Comparison of ENCODE assay signal across 10 cellular contexts in the genomic region with DNA sequence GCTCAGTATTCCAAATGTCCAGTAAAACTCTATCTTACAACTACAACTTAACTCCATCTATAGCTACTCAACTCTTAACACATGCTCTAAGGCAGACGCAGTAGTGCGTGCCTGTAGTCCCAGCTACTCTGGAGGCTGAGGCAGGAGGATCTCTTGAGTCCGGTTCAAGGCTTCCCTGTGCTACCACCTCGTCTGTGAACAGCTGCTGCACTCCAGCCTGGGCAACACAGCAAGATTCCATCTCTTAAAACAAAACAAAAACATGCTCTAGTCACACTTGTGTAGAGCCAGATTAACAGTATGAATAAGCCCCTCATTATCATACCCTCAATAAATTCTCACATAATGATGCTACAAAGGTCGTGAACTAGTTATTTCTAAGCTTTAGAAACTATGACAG. TPM values are rescaled to one million over a fixed set of nuclear protein-coding genes. Genes with fewer than 3 reads are reported as not detected.
DNase-seq lines count a peak whose midpoint lies in the region; ATAC-seq, FAIRE-seq and TF ChIP-seq lines count a peak whose summit lies in the region.
"Had no signal": no experiment of that assay in that cellular context is flagged by ENCODE, and none has a peak within 500 bp of the region (broad histone marks: within the 10 kb centered on the region; RNA-seq: fewer than 3 reads in every experiment).

No MANE protein-coding gene starts in this region.

- no peak for TF ChIP-seq POLR2A in endothelial cell of umbilical vein (IDR thresholded peaks at IDR 0.05; ENCODE audit: low read depth, low read length)

- no peak for TF ChIP-seq EP300 in SK-N-SH (IDR thresholded peaks at IDR 0.05; ENCODE audit: borderline replicate concordance in 1 of 2, low read depth in 1 of 2, low read length in 1 of 2)

- H3K27ac ChIP-seq in SK-N-SH (ENCODE audit: low read depth in 2 of 2, low read length in 1 of 2): no peak overlapping the region; a peak in 1 of 4 replicates
- H3K27ac ChIP-seq in OCI-LY7 (ENCODE audit: low read depth, low read length, poor library complexity, severe bottlenecking): no peak overlapping the region
- H3K27ac ChIP-seq in endothelial cell of umbilical vein (ENCODE audit: insufficient read depth, low read depth, low read length): no peak overlapping the region
- H3K27ac ChIP-seq: 22Rv1 had no signal

- POLR2A ChIA-PET in SK-N-SH (lab: Yijun Ruan, JAX): interaction anchor here (1.0 kb wide), 1 partner anchor 60 kb away, joined by 4 read pairs; a partner anchor contains a TSS
- POLR2A ChIA-PET in OCI-LY7 (lab: Charles Lee): interaction anchor here (0.6 to 2.0 kb wide), 5 partner anchors 8 to 111 kb away, joined by 3 to 7 read pairs (median 3); no protein-coding TSS in a partner anchor
- POLR2A ChIA-PET in endothelial cell of umbilical vein (lab: Charles Lee): no interaction called here

- intact Hi-C loops in OCI-LY7 (cut with micrococcal nuclease; ENCODE audit: unreplicated experiment): no loop called here
- intact Hi-C loops in endothelial cell of umbilical vein (cut with micrococcal nuclease): no loop called here
- intact Hi-C loops in posterior vena cava (cut with DNase I): loop anchor here in 1 of 2 donors (10.0 kb wide), 1 partner anchor 46 kb away; no protein-coding TSS in a partner anchor

- peaks cover 14 to 23% of the 10 kb centered on the region in 2 experiments for H3K4me1 ChIP-seq in SK-N-SH (ENCODE audit: control insufficient read depth in 1 of 2, insufficient read depth in 2 of 2, low read depth in 1 of 2, low read length in 1 of 2)
- H3K4me1 ChIP-seq in OCI-LY7 (ENCODE audit: insufficient read depth, low read length, poor library complexity, severe bottlenecking): peaks cover 31% of the 10 kb centered on the region
- peaks cover 22% of the 10 kb centered on the region for H3K4me1 ChIP-seq in endothelial cell of umbilical vein (ENCODE audit: control insufficient read depth, extremely low read depth, insufficient read depth, low read length)

- no peaks in the 10 kb centered on the region for H3K9me1 ChIP-seq in endothelial cell of umbilical vein (replicated peaks; ENCODE audit: control insufficient read depth, extremely low read depth, insufficient read depth, low read length)

- H3K4me2 ChIP-seq in SK-N-SH: peak overlapping the region; percentile 94
- peak overlapping the region; percentile 95 for H3K4me2 ChIP-seq in OCI-LY7 (ENCODE audit: low read length)
- H3K4me2 ChIP-seq in endothelial cell of umbilical vein (ENCODE audit: insufficient read depth, low read length): peak overlapping the region; percentile 65

- DNase-seq in SK-N-SH: no peak
- DNase-seq in OCI-LY7 (ENCODE audit: low spot score): no peak
- DNase-seq in endothelial cell of umbilical vein (ENCODE audit: low read depth, low spot score): no peak
- peak; percentile 30 for DNase-seq in posterior vena cava (ENCODE audit: low spot score)
- DNase-seq in SKM-1 treated with dmso at 0.1 percent for 144 hours (lab: John Stamatoyannopoulos, UW; ENCODE audit: unreplicated experiment): no peak
- DNase-seq in iPS-NIHi11 (ENCODE audit: low spot score): no peak
- DNase-seq: effector CD8-positive, alpha-beta T cell had no signal

- H3K4me3 ChIP-seq in SK-N-SH (ENCODE audit: low read depth in 2 of 2, low read length in 1 of 2): peak overlapping the region in 1 of 2 experiments; percentile 83; a peak in 1 of 4 replicates
- H3K4me3 ChIP-seq in OCI-LY7 (ENCODE audit: low read depth, low read length, poor library complexity, severe bottlenecking): peak overlapping the region; percentile 87
- peak overlapping the region in 1 of 3 experiments; percentile 21 for H3K4me3 ChIP-seq in endothelial cell of umbilical vein (replicated peaks in 1 of 3; ENCODE audit: insufficient read depth in 1 of 3, low read depth in 1 of 3, low read length in 3 of 3)

- ATAC-seq in SK-N-SH treated with all-trans-retinoic acid at 6 μM for 48 hours (no peak), GM18907 (IDR thresholded peaks at IDR 0.05; ENCODE audit: unreplicated experiment) (no peak)

- H3K27me3 ChIP-seq in SK-N-SH (ENCODE audit: insufficient read depth): no peaks in the 10 kb centered on the region
- H3K27me3 ChIP-seq in endothelial cell of umbilical vein (ENCODE audit: control insufficient read depth in 2 of 2, insufficient read depth in 2 of 2, low read length in 2 of 2): no peaks in the 10 kb centered on the region

- H3K79me2 ChIP-seq in SK-N-SH (ENCODE audit: insufficient read depth) (peaks cover 88% of the 10 kb centered on the region), OCI-LY7 (ENCODE audit: insufficient read depth, low read depth, low read length) (peaks cover 90% of the 10 kb centered on the region), endothelial cell of umbilical vein (ENCODE audit: control insufficient read depth, insufficient read depth, low read length) (peaks cover 81% of the 10 kb centered on the region)

- 98% methylated on average over 5 of the region's 5 CpGs for WGBS in SK-N-SH (ENCODE audit: low lambda C conversion rate)

- peak; percentile 52 for FAIRE-seq in endothelial cell of umbilical vein (lab: Jason Lieb, UNC)

- CTCF ChIA-PET in SK-N-SH (lab: Yijun Ruan, JAX) (interaction anchor here (1.1 to 1.4 kb wide), 2 partner anchors 68 to 217 kb away, joined by 3 read pairs; no protein-coding TSS in a partner anchor), OCI-LY7 (lab: Charles Lee; ENCODE audit: unreplicated experiment) (no interaction called here), endothelial cell of umbilical vein (lab: Charles Lee) (interaction anchor here (1.2 to 1.3 kb wide), 3 partner anchors 11 to 216 kb away, joined by 3 to 5 read pairs (median 4); no protein-coding TSS in a partner anchor)

- H3K9me3 ChIP-seq in SK-N-SH (no peaks in the 10 kb centered on the region), OCI-LY7 (ENCODE audit: low read length) (no peaks in the 10 kb centered on the region), endothelial cell of umbilical vein (replicated peaks; ENCODE audit: control insufficient read depth, insufficient read depth, low read length) (no peaks in the 10 kb centered on the region)

- H3F3A ChIP-seq in SK-N-SH (replicated peaks; ENCODE audit: insufficient read depth): peaks cover 24% of the 10 kb centered on the region

- no peak for TF ChIP-seq RAD21 in SK-N-SH (IDR thresholded peaks at IDR 0.05; ENCODE audit: low read length)

- peak overlapping the region; percentile 21; the same call in 1 of the 2 replicates for H3K9ac ChIP-seq in SK-N-SH
- H3K9ac ChIP-seq in endothelial cell of umbilical vein (replicated peaks; ENCODE audit: extremely low read depth, insufficient read depth, low read length): no peak overlapping the region

- H3K36me3 ChIP-seq in SK-N-SH (replicated peaks in 1 of 2; ENCODE audit: control insufficient read depth in 1 of 2, insufficient read depth in 2 of 2, low read length in 1 of 2) (peaks cover 19 to 63% of the 10 kb centered on the region in 2 experiments), OCI-LY7 (ENCODE audit: insufficient read depth, low read length) (peaks cover 80% of the 10 kb centered on the region), endothelial cell of umbilical vein (ENCODE audit: control insufficient read depth in 2 of 2, extremely low read depth in 1 of 2, insufficient read depth in 2 of 2, low read length in 2 of 2) (peaks cover 0 to 6% of the 10 kb centered on the region in 2 experiments)

- TF ChIP-seq CTCF in SK-N-SH (IDR thresholded peaks at IDR 0.05): no peak
- TF ChIP-seq CTCF in OCI-LY7 (conservative IDR thresholded peaks at IDR 0.05; ENCODE audit: low read length): no peak
- no peak for TF ChIP-seq CTCF in endothelial cell of umbilical vein (IDR thresholded peaks at IDR 0.05; ENCODE audit: extremely low read depth in 1 of 2, insufficient read depth in 1 of 2, low read depth in 1 of 2, low read length in 2 of 2)

- peaks cover 75% of the 10 kb centered on the region for H4K20me1 ChIP-seq in SK-N-SH (ENCODE audit: insufficient read depth)
- H4K20me1 ChIP-seq in OCI-LY7 (ENCODE audit: insufficient read depth, low read length): peaks cover 40% of the 10 kb centered on the region
- H4K20me1 ChIP-seq in endothelial cell of umbilical vein (replicated peaks; ENCODE audit: control insufficient read depth, extremely low read depth, insufficient read depth, low read length): peaks cover 12% of the 10 kb centered on the region

- dilution Hi-C loops in endothelial cell of umbilical vein (cut with MboI; ENCODE audit: extremely low pct_ligation_motif_present, low sequenced_read_pairs): no loop called here

- no peaks in the 10 kb centered on the region for H3K9me2 ChIP-seq in SK-N-SH
- H3K9me2 ChIP-seq in OCI-LY7 (ENCODE audit: insufficient read depth, low read length): no peaks in the 10 kb centered on the region

- BruUV-seq in OCI-LY7 (replicated peaks; lab: Mats Ljungman, UMichigan): no TSS peak
- BruUV-seq in endothelial cell of umbilical vein (replicated peaks; lab: Mats Ljungman, UMichigan): no TSS peak

- no peak overlapping the region for H2AFZ ChIP-seq in SK-N-SH (ENCODE audit: low read depth)
- H2AFZ ChIP-seq in OCI-LY7 (ENCODE audit: low read length): no peak overlapping the region
- H2AFZ ChIP-seq in endothelial cell of umbilical vein (ENCODE audit: low read depth, low read length): no peak overlapping the region

RNA-seq across cellular contexts. Expression of a gene that starts 3.6 kb away (rescaled TPM):
- polyA plus RNA-seq in SK-N-SH (2012; rRNA removed): 19.7 and 20.9 TPM in 2 replicates
- 27.7 and 28.8 TPM in 2 replicates for polyA plus RNA-seq in SK-N-SH (2012; cell fraction: cytosol; rRNA removed)
- 22.7 and 29.4 TPM in 2 replicates for polyA plus RNA-seq in SK-N-SH (2012; cell fraction: nucleus; rRNA removed)
- 77.8 and 86.8 TPM in 2 replicates for total RNA-seq in OCI-LY7 (2014; rRNA removed; shearing (Covaris generic))
- 109 and 117 TPM in 2 replicates for total RNA-seq in OCI-LY7 (2022)
- 72.6 and 74.7 TPM in 2 replicates for total RNA-seq in endothelial cell of umbilical vein
- 12.6 and 16.2 TPM in 2 replicates for polyA plus RNA-seq in endothelial cell of umbilical vein
- polyA plus RNA-seq in endothelial cell of umbilical vein (2011; cell fraction: cytosol; rRNA removed): 22.4 and 24.9 TPM in 2 replicates
- polyA plus RNA-seq in endothelial cell of umbilical vein (2011; cell fraction: nucleus; rRNA removed): 29.4 and 35.9 TPM in 2 replicates
- 37.1 and 51.8 TPM in 2 replicates for polyA plus RNA-seq in endothelial cell of umbilical vein (2012)
- 38.5 and 39.9 TPM in 2 replicates for polyA minus RNA-seq in endothelial cell of umbilical vein
- 43.3 TPM for polyA minus RNA-seq in endothelial cell of umbilical vein (2011; cell fraction: cytosol; rRNA and poly(A)+ RNA removed)
- polyA minus RNA-seq in endothelial cell of umbilical vein (2011; cell fraction: nucleus; rRNA and poly(A)+ RNA removed): 26.7 and 33.3 TPM in 2 replicates
- total RNA-seq in posterior vena cava: 10 to 100 TPM; 43.5 to 50.6 TPM

RNA-seq across cellular contexts. Expression of a gene that starts 39.0 kb away (rescaled TPM):
- polyA plus RNA-seq in SK-N-SH (2012; rRNA removed): 107 and 114 TPM in 2 replicates
- polyA plus RNA-seq in SK-N-SH (2012; cell fraction: cytosol; rRNA removed): 89.6 and 97.3 TPM in 2 replicates
- polyA plus RNA-seq in SK-N-SH (2012; cell fraction: nucleus; rRNA removed): 64.0 and 86.4 TPM in 2 replicates
- 27.7 and 31.7 TPM in 2 replicates for total RNA-seq in OCI-LY7 (2014; rRNA removed; shearing (Covaris generic))
- 47.1 and 51.7 TPM in 2 replicates for total RNA-seq in OCI-LY7 (2022)
- total RNA-seq in endothelial cell of umbilical vein: 58.0 and 61.2 TPM in 2 replicates
- polyA plus RNA-seq in endothelial cell of umbilical vein: 68.3 and 78.1 TPM in 2 replicates
- 74.1 and 74.2 TPM in 2 replicates for polyA plus RNA-seq in endothelial cell of umbilical vein (2011; cell fraction: cytosol; rRNA removed)
- polyA plus RNA-seq in endothelial cell of umbilical vein (2011; cell fraction: nucleus; rRNA removed): 44.4 and 44.9 TPM in 2 replicates
- 31.0 and 40.3 TPM in 2 replicates for polyA plus RNA-seq in endothelial cell of umbilical vein (2012)
- 53.3 and 60.2 TPM in 2 replicates for polyA minus RNA-seq in endothelial cell of umbilical vein
- 56.4 TPM for polyA minus RNA-seq in endothelial cell of umbilical vein (2011; cell fraction: cytosol; rRNA and poly(A)+ RNA removed)
- polyA minus RNA-seq in endothelial cell of umbilical vein (2011; cell fraction: nucleus; rRNA and poly(A)+ RNA removed): 31.8 and 33.1 TPM in 2 replicates
- 10 to 100 TPM; 59.0 to 79.2 TPM for total RNA-seq in posterior vena cava

RNA-seq across cellular contexts. Expression of a gene that starts 59.9 kb away (rescaled TPM):
- polyA plus RNA-seq in SK-N-SH (2012; rRNA removed) (45.5 and 63.6 TPM in 2 replicates), endothelial cell of umbilical vein (48.4 and 49.6 TPM in 2 replicates)
- polyA plus RNA-seq in SK-N-SH (2012; cell fraction: cytosol; rRNA removed): 21.7 and 40.1 TPM in 2 replicates
- polyA plus RNA-seq in SK-N-SH (2012; cell fraction: nucleus; rRNA removed): 59.0 and 76.7 TPM in 2 replicates
- total RNA-seq in OCI-LY7 (2014; rRNA removed; shearing (Covaris generic)): 36.9 and 39.8 TPM in 2 replicates
- total RNA-seq in OCI-LY7 (2022) (42.8 and 47.9 TPM in 2 replicates), endothelial cell of umbilical vein (34.8 and 38.6 TPM in 2 replicates), posterior vena cava (10 to 100 TPM; 21.7 to 24.4 TPM)
- polyA plus RNA-seq in endothelial cell of umbilical vein (2011; cell fraction: cytosol; rRNA removed): 32.4 and 34.6 TPM in 2 replicates
- polyA plus RNA-seq in endothelial cell of umbilical vein (2011; cell fraction: nucleus; rRNA removed): 34.4 and 35.1 TPM in 2 replicates
- polyA plus RNA-seq in endothelial cell of umbilical vein (2012): 23.8 TPM in 2 replicates
- polyA minus RNA-seq in endothelial cell of umbilical vein: 71.8 and 113 TPM in 2 replicates
- 37.9 TPM for polyA minus RNA-seq in endothelial cell of umbilical vein (2011; cell fraction: cytosol; rRNA and poly(A)+ RNA removed)
- polyA minus RNA-seq in endothelial cell of umbilical vein (2011; cell fraction: nucleus; rRNA and poly(A)+ RNA removed): 25.6 and 28.9 TPM in 2 replicates
